23 cellular contexts compared by ENCODE assay signal in the genomic region with DNA sequence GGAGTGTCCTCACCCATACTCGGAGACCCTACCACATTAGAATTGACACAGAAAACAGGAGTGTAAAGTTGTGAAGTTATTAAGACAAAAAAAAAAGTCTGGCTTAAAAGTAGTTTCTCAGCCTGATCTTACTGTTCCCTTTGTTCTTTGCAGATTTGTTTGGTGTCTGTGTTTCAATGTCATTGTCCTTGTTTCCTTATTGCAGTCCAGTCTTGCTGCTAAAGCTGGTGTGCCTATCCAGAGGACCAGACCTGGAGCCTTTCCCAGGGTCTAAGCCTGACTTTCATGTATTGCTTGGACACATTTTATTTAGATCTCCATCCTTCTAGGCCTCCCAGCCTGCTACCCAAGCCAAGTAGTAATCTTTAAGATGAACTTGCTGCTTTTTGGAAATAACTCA. TPM values are rescaled to one million over a fixed set of nuclear protein-coding genes. Genes with fewer than 3 reads are reported as not detected.
"Had no signal": no experiment of that assay in that cellular context is flagged by ENCODE, and none has a peak within 500 bp of the region (broad histone marks: within the 10 kb centered on the region; RNA-seq: fewer than 3 reads in every experiment).

No MANE protein-coding gene starts in this region.

- H3K27me3 ChIP-seq: MG63 had no signal

- H3K4me2 ChIP-seq: SK-N-SH had no signal

- DNase-seq: IMR-90, Karpas-422, KG1, MG63, NCI-H1092, NCI-H1105 treated with DMSO at 0.1 percent for 48 hours, NCI-H1417 treated with DMSO at 0.1 percent for 48 hours, NCI-H146, NCI-H1694 treated with DMSO at 0.1 percent for 48 hours, NCI-H1930, NCI-H2081, NCI-H2107, NCI-H2227 treated with DMSO at 0.1 percent for 48 hours, NCI-H446, NCI-H510A, NCI-H524 treated with DMSO at 0.1 percent for 48 hours, NCI-H69, NCI-H774, Right ventricle myocardium superior, RPMI8226, SK-N-SH had no signal

- FAIRE-seq: HepG2, RCC 7860 had no signal

- H3K9ac ChIP-seq: SK-N-SH had no signal

- H3K4me3 ChIP-seq: MG63 had no signal

- H3K9me3 ChIP-seq: MG63, SK-N-SH had no signal

- H3K36me3 ChIP-seq: MG63 had no signal

RNA-seq across cellular contexts. Expression of gene HTATIP2, which starts 12.6 kb away (rescaled TPM):
- total RNA-seq: HepG2 had no signal
- polyA plus RNA-seq: HepG2, SK-N-SH had no signal
